ENCODE assay signal across 1 cellular context in genomic region chr1:221810406-221810805, GRCh38.
TF ChIP-seq lines count a peak whose summit lies in the region.

No MANE protein-coding gene starts in this region.

TF ChIP-seq in SK-N-SH, 30 proteins besides CTCF, POLR2A, EP300 and RAD21 (continued from another document):
- TF ChIP-seq, protein P1, sequence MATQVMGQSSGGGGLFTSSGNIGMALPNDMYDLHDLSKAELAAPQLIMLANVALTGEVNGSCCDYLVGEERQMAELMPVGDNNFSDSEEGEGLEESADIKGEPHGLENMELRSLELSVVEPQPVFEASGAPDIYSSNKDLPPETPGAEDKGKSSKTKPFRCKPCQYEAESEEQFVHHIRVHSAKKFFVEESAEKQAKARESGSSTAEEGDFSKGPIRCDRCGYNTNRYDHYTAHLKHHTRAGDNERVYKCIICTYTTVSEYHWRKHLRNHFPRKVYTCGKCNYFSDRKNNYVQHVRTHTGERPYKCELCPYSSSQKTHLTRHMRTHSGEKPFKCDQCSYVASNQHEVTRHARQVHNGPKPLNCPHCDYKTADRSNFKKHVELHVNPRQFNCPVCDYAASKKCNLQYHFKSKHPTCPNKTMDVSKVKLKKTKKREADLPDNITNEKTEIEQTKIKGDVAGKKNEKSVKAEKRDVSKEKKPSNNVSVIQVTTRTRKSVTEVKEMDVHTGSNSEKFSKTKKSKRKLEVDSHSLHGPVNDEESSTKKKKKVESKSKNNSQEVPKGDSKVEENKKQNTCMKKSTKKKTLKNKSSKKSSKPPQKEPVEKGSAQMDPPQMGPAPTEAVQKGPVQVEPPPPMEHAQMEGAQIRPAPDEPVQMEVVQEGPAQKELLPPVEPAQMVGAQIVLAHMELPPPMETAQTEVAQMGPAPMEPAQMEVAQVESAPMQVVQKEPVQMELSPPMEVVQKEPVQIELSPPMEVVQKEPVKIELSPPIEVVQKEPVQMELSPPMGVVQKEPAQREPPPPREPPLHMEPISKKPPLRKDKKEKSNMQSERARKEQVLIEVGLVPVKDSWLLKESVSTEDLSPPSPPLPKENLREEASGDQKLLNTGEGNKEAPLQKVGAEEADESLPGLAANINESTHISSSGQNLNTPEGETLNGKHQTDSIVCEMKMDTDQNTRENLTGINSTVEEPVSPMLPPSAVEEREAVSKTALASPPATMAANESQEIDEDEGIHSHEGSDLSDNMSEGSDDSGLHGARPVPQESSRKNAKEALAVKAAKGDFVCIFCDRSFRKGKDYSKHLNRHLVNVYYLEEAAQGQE (IDR thresholded peaks at IDR 0.05; ENCODE audit: low read depth, low read length), result no peak
- TF ChIP-seq TAF1 (IDR thresholded peaks at IDR 0.05; ENCODE audit: borderline replicate concordance, low read depth, low read length), result no peak
- peak; percentile 46; the same call in 1 of the 2 replicates for TF ChIP-seq TEAD4 (IDR thresholded peaks at IDR 0.05; ENCODE audit: borderline replicate concordance, insufficient read depth)
- TF ChIP-seq, protein P2, sequence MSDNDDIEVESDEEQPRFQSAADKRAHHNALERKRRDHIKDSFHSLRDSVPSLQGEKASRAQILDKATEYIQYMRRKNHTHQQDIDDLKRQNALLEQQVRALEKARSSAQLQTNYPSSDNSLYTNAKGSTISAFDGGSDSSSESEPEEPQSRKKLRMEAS (IDR thresholded peaks at IDR 0.05; ENCODE audit: low read depth), result peak; percentile 54; the same call in 1 of the 2 replicates
- 0 out of 2 replicates have a peak, but pooled peaks have one; percentile 18 for TF ChIP-seq RXRA (IDR thresholded peaks at IDR 0.05; ENCODE audit: borderline replicate concordance, low read depth)
- no peak for TF ChIP-seq MXI1 (IDR thresholded peaks at IDR 0.05; ENCODE audit: low read depth, low read length)
- peak; percentile 81 for TF ChIP-seq PBX3 (IDR thresholded peaks at IDR 0.05)
- no peak for TF ChIP-seq CHD2 (IDR thresholded peaks at IDR 0.05; ENCODE audit: low read length, partially characterized antibody)
- TF ChIP-seq NRF1 (IDR thresholded peaks at IDR 0.05; ENCODE audit: low read depth, low read length), result no peak
- peak; percentile 58; the same call in 1 of the 2 replicates for TF ChIP-seq FOSL2 (IDR thresholded peaks at IDR 0.05; ENCODE audit: borderline replicate concordance, low read depth)
- no peak for TF ChIP-seq USF1 (IDR thresholded peaks at IDR 0.05; ENCODE audit: borderline replicate concordance, low read depth)
- TF ChIP-seq JUND (IDR thresholded peaks at IDR 0.05), result peak; percentile 73
- no peak for TF ChIP-seq SIN3A (IDR thresholded peaks at IDR 0.05; ENCODE audit: borderline replicate concordance, low read depth, low read length)
- TF ChIP-seq RFX5 (IDR thresholded peaks at IDR 0.05; ENCODE audit: low read length), result no peak
- no peak for TF ChIP-seq EZH2phosphoT487 (IDR thresholded peaks at IDR 0.05; ENCODE audit: borderline replicate concordance, low read depth)
- TF ChIP-seq RCOR1 (IDR thresholded peaks at IDR 0.05; ENCODE audit: low read length), result no peak
- TF ChIP-seq FOXM1 (IDR thresholded peaks at IDR 0.05; ENCODE audit: low read depth), result no peak
